ENCODE assay signal across 19 cellular contexts in genomic region chrX:48983081-48983480, GRCh38. TPM values are rescaled to one million over a fixed set of nuclear protein-coding genes. Genes with fewer than 3 reads are reported as not detected.
DNase-seq lines count a peak whose midpoint lies in the region; ATAC-seq and TF ChIP-seq lines count a peak whose summit lies in the region.
"Had no signal": no experiment of that assay in that cellular context is flagged by ENCODE, and none has a peak within 500 bp of the region (broad histone marks: within the 10 kb centered on the region; RNA-seq: fewer than 3 reads in every experiment).

No MANE protein-coding gene starts in this region.

- no peak overlapping the region for H3K4me3 Mint-ChIP-seq in activated CD8-positive, alpha-beta memory T cell treated with anti-CD3 and anti-CD28 coated beads, Interleukin-2, amount 10 ng/mL, durations not matched to agents 7 days and 5 days
- H3K4me3 Mint-ChIP-seq in stimulated activated effector memory CD8-positive, alpha-beta T cell treated with anti-CD3 and anti-CD28 coated beads, Interleukin-12 subunit alpha, Interleukin-12 subunit beta, amount 100 ng/mL, for 72 hours: no peak overlapping the region
- H3K4me3 Mint-ChIP-seq: B cell; CD4-positive, CD25-positive, alpha-beta regulatory T cell; CD8-positive, alpha-beta T cell; GM23338; H9 had no signal

- H3K36me3 Mint-ChIP-seq in activated CD8-positive, alpha-beta memory T cell treated with anti-CD3 and anti-CD28 coated beads, Interleukin-2, amount 10 ng/mL, durations not matched to agents 7 days and 5 days: peaks cover 37% of the 10 kb centered on the region
- peaks cover 96% of the 10 kb centered on the region for H3K36me3 Mint-ChIP-seq in stimulated activated effector memory CD8-positive, alpha-beta T cell treated with anti-CD3 and anti-CD28 coated beads, Interleukin-12 subunit alpha, Interleukin-12 subunit beta, amount 100 ng/mL, for 72 hours

- H3K4me1 ChIP-seq in prostate gland (replicated peaks): no peaks in the 10 kb centered on the region
- H3K4me1 ChIP-seq: BLaER1, Caco-2 had no signal

- TF ChIP-seq POLR2A in prostate gland (IDR thresholded peaks at IDR 0.05): no peak

- WGBS in prostate gland: 92% methylated on average over 9 of the region's 17 CpGs

- intact Hi-C loops in head of caudate nucleus (cut with DNase I) (no loop called here), prostate gland (cut with DNase I) (no loop called here)

- no peak overlapping the region for H3K4me3 ChIP-seq in prostate gland
- H3K4me3 ChIP-seq: BLaER1, GM23338 had no signal

- H3K36me3 ChIP-seq in prostate gland: no peaks in the 10 kb centered on the region

- no peak overlapping the region for H3K27ac ChIP-seq in prostate gland
- H3K27ac ChIP-seq: 22Rv1, BLaER1, C4-2B had no signal

- H3K27me3 Mint-ChIP-seq in activated CD8-positive, alpha-beta memory T cell treated with anti-CD3 and anti-CD28 coated beads, Interleukin-2, amount 10 ng/mL, durations not matched to agents 7 days and 5 days: no peaks in the 10 kb centered on the region
- H3K27me3 Mint-ChIP-seq: B cell; CD4-positive, CD25-positive, alpha-beta regulatory T cell had no signal

- no peaks in the 10 kb centered on the region for H3K27me3 ChIP-seq in prostate gland (replicated peaks; ENCODE audit: insufficient read depth)

- H3K9me3 Mint-ChIP-seq in activated CD8-positive, alpha-beta memory T cell treated with anti-CD3 and anti-CD28 coated beads, Interleukin-2, amount 10 ng/mL, durations not matched to agents 7 days and 5 days (ENCODE audit: low read depth): no peaks in the 10 kb centered on the region
- H3K9me3 Mint-ChIP-seq in stimulated activated effector memory CD8-positive, alpha-beta T cell treated with anti-CD3 and anti-CD28 coated beads, Interleukin-12 subunit alpha, Interleukin-12 subunit beta, amount 100 ng/mL, for 72 hours: no peaks in the 10 kb centered on the region
- H3K9me3 Mint-ChIP-seq: CD8-positive, alpha-beta T cell; GM23338 had no signal

- CTCF ChIA-PET in activated CD8-positive, alpha-beta memory T cell treated with anti-CD3 and anti-CD28 coated beads, Interleukin-2, amount 10 ng/mL, durations not matched to agents 7 days and 5 days (lab: Charles Lee): no interaction called here

- no peak for TF ChIP-seq CTCF in prostate gland (IDR thresholded peaks at IDR 0.05)

- no peak for DNase-seq in activated CD8-positive, alpha-beta memory T cell treated with anti-CD3 and anti-CD28 coated beads, Interleukin-2, amount 10 ng/mL, durations not matched to agents 7 days and 5 days
- no peak for DNase-seq in activated CD8-positive, alpha-beta memory T cell treated with anti-CD3 and anti-CD28 coated beads, Interleukin-2, amount 50 U/mL, for 48 hours
- DNase-seq in head of caudate nucleus: peak in 38 of 42 donors; percentile 8 to 81 (median 46)
- DNase-seq in stimulated activated effector memory CD8-positive, alpha-beta T cell treated with anti-CD3 and anti-CD28 coated beads, Interleukin-12 subunit alpha, Interleukin-12 subunit beta, amount 100 ng/mL, for 72 hours (ENCODE audit: low spot score in 2 of 2): no peak
- DNase-seq in D341Med (ENCODE audit: low spot score): no peak
- no peak for DNase-seq in prostate gland (ENCODE audit: low spot score)
- DNase-seq: Caco-2; CD4-positive, CD25-positive, alpha-beta regulatory T cell; CD8-positive, alpha-beta T cell; DMS53; DMS79 treated with DMSO at 0.1 percent for 48 hours; GF-D8; H9 had no signal

- ATAC-seq in activated CD8-positive, alpha-beta memory T cell treated with anti-CD3 and anti-CD28 coated beads, Interleukin-2, amount 10 ng/mL, durations not matched to agents 7 days and 5 days: no peak
- no peak for ATAC-seq in stimulated activated effector memory CD8-positive, alpha-beta T cell treated with anti-CD3 and anti-CD28 coated beads, Interleukin-12 subunit alpha, Interleukin-12 subunit beta, amount 100 ng/mL, for 72 hours
- ATAC-seq: CD8-positive, alpha-beta T cell; GM23338; HCT116 had no signal

- no peaks in the 10 kb centered on the region for H3K9me3 ChIP-seq in prostate gland
- H3K9me3 ChIP-seq: BLaER1, Caco-2 had no signal

- H3K4me1 Mint-ChIP-seq in activated CD8-positive, alpha-beta memory T cell treated with anti-CD3 and anti-CD28 coated beads, Interleukin-2, amount 10 ng/mL, durations not matched to agents 7 days and 5 days: no peaks in the 10 kb centered on the region
- H3K4me1 Mint-ChIP-seq in stimulated activated effector memory CD8-positive, alpha-beta T cell treated with anti-CD3 and anti-CD28 coated beads, Interleukin-12 subunit alpha, Interleukin-12 subunit beta, amount 100 ng/mL, for 72 hours: no peaks in the 10 kb centered on the region
- H3K4me1 Mint-ChIP-seq: B cell; CD4-positive, CD25-positive, alpha-beta regulatory T cell; GM23338; H9 had no signal

- peak overlapping the region; percentile 19 for H3K27ac Mint-ChIP-seq in activated CD8-positive, alpha-beta memory T cell treated with anti-CD3 and anti-CD28 coated beads, Interleukin-2, amount 10 ng/mL, durations not matched to agents 7 days and 5 days
- peak overlapping the region; percentile 72 for H3K27ac Mint-ChIP-seq in stimulated activated effector memory CD8-positive, alpha-beta T cell treated with anti-CD3 and anti-CD28 coated beads, Interleukin-12 subunit alpha, Interleukin-12 subunit beta, amount 100 ng/mL, for 72 hours
- H3K27ac Mint-ChIP-seq: B cell; CD4-positive, CD25-positive, alpha-beta regulatory T cell; CD8-positive, alpha-beta T cell; GM23338; H9 had no signal

RNA-seq across cellular contexts. Expression of gene KCND1, which starts 11.4 kb away (rescaled TPM):
- 1 to 10 TPM; 2.9 to 5.5 TPM for total RNA-seq in activated CD8-positive, alpha-beta memory T cell treated with anti-CD3 and anti-CD28 coated beads, Interleukin-2, amount 10 ng/mL, durations not matched to agents 7 days and 5 days
- 1 to 10 TPM in 1 of 2 donors, under 1 TPM in 1; 0.23 to 1.9 TPM for total RNA-seq in prostate gland

RNA-seq across cellular contexts. Expression of gene GRIPAP1, which starts 19.0 kb away (rescaled TPM):
- total RNA-seq in activated CD8-positive, alpha-beta memory T cell treated with anti-CD3 and anti-CD28 coated beads, Interleukin-2, amount 10 ng/mL, durations not matched to agents 7 days and 5 days: 100 to 1,000 TPM; 104 to 126 TPM
- 10 to 100 TPM; 26.9 to 62.4 TPM for total RNA-seq in prostate gland

RNA-seq across cellular contexts. Expression of gene OTUD5, which starts 25.7 kb away (rescaled TPM):
- 10 to 100 TPM; 56.9 to 65.2 TPM for total RNA-seq in activated CD8-positive, alpha-beta memory T cell treated with anti-CD3 and anti-CD28 coated beads, Interleukin-2, amount 10 ng/mL, durations not matched to agents 7 days and 5 days
- 10 to 100 TPM; 44.1 to 84.2 TPM for total RNA-seq in prostate gland

Comparison
In these comparisons a context has a peak if more than half of its experiments do, and no peak if none do; other contexts are left out.
1. DNase-seq: peak in head of caudate nucleus (38 of 42); none in activated CD8-positive, alpha-beta memory T cell treated with anti-CD3 and anti-CD28 coated beads, Interleukin-2, amount 10 ng/mL, durations not matched to agents 7 days and 5 days (single experiment), activated CD8-positive, alpha-beta memory T cell treated with anti-CD3 and anti-CD28 coated beads, Interleukin-2, amount 50 U/mL, for 48 hours (single experiment), stimulated activated effector memory CD8-positive, alpha-beta T cell treated with anti-CD3 and anti-CD28 coated beads, Interleukin-12 subunit alpha, Interleukin-12 subunit beta, amount 100 ng/mL, for 72 hours (0 of 2), D341Med (single experiment) and prostate gland (single experiment).